ENCODE assay signal across 8 cellular contexts in genomic region chr14:45249847-45250575, GRCh38. TPM values are rescaled to one million over a fixed set of nuclear protein-coding genes. Genes with fewer than 3 reads are reported as not detected.
DNase-seq lines count a peak whose midpoint lies in the region; ATAC-seq, FAIRE-seq and TF ChIP-seq lines count a peak whose summit lies in the region.

No MANE protein-coding gene starts in this region.

- POLR2A ChIA-PET in BJ (lab: Charles Lee): no interaction called here

- no peak for ATAC-seq in HG02759 (IDR thresholded peaks at IDR 0.05; ENCODE audit: unreplicated experiment)

- FAIRE-seq in GM19239 (lab: Jason Lieb, UNC): peak; percentile 74

- H3K4me3 ChIP-seq in BJ (ENCODE audit: low read depth, low read length): peak overlapping the region; percentile 27

- CTCF ChIA-PET in BJ (lab: Yijun Ruan, JAX): interaction anchor here (0.9 to 1.6 kb wide), 2 partner anchors 19 to 92 kb away, joined by 3 to 4 read pairs; no protein-coding TSS in a partner anchor

- no peak for TF ChIP-seq CTCF in BJ (IDR thresholded peaks at IDR 0.05; ENCODE audit: insufficient read depth, low read depth, low read length)

- no peaks in the 10 kb centered on the region for H3K36me3 ChIP-seq in BJ (ENCODE audit: control insufficient read depth, insufficient read depth, low read length)

- DNase-seq in BJ (ENCODE audit: low read depth) (peak; percentile 39), GM19239 (ENCODE audit: insufficient read length, low spot score) (no peak), Kasumi-1 (lab: John Stamatoyannopoulos, UW) (peak; percentile 79), astrocyte of the hippocampus (ENCODE audit: low read depth, low spot score) (peak; percentile 70), mucosa of gallbladder (ENCODE audit: low spot score) (peak; percentile 50), RPMI8226 (no peak), NCI-H146 treated with DMSO at 0.1 percent for 48 hours (lab: John Stamatoyannopoulos, UW; ENCODE audit: unreplicated experiment) (no peak)

- H3K27me3 ChIP-seq in BJ (ENCODE audit: control insufficient read depth, insufficient read depth, low read length): no peaks in the 10 kb centered on the region

RNA-seq across cellular contexts. Expression of gene MIS18BP1, which starts 3.0 kb away (rescaled TPM):
- 8.3 and 13.9 TPM in 2 replicates for polyA plus RNA-seq in BJ (2011; rRNA removed)
- polyA minus RNA-seq in BJ (2011; rRNA and poly(A)+ RNA removed): 3.4 and 5.6 TPM in 2 replicates
- total RNA-seq in mucosa of gallbladder: 18.2 TPM

Comparison
In these comparisons a context has a peak if more than half of its experiments do, and no peak if none do; other contexts are left out.
1. DNase-seq: peak in BJ (single experiment), Kasumi-1 (2 of 2), astrocyte of the hippocampus (single experiment) and mucosa of gallbladder (single experiment); none in GM19239 (single experiment), RPMI8226 (single experiment) and NCI-H146 treated with DMSO at 0.1 percent for 48 hours (single experiment).